Comparison of ENCODE assay signal across 16 cellular contexts in genomic region chr3:126121632-126122031, GRCh38. TPM values are rescaled to one million over a fixed set of nuclear protein-coding genes. Genes with fewer than 3 reads are reported as not detected.
"Had no signal": no experiment of that assay in that cellular context is flagged by ENCODE, and none has a peak within 500 bp of the region (broad histone marks: within the 10 kb centered on the region; RNA-seq: fewer than 3 reads in every experiment).

No MANE protein-coding gene starts in this region.

- H3K27me3 ChIP-seq: gastrocnemius medialis, heart right ventricle, pancreas, upper lobe of left lung had no signal

- H3K4me3 ChIP-seq: gastrocnemius medialis, heart right ventricle, pancreas, skin epidermis, upper lobe of left lung had no signal

- H3K4me3 Mint-ChIP-seq: activated B cell treated with CpG ODN at 0.5 μM for 24 hours; activated CD4-positive, alpha-beta T cell treated with anti-CD3 and anti-CD28 coated beads, Interleukin-2, amount 10 ng/mL, durations not matched to agents 7 days and 5 days; activated naive CD4-positive, alpha-beta T cell treated with anti-CD3 and anti-CD28 coated beads for 36 hours; stimulated activated effector memory CD8-positive, alpha-beta T cell treated with anti-CD3 and anti-CD28 coated beads, Interleukin-12 subunit alpha, Interleukin-12 subunit beta, amount 100 ng/mL, for 72 hours; T-helper 17 cell had no signal

- H3K36me3 ChIP-seq: gastrocnemius medialis, pancreas, upper lobe of left lung had no signal

- DNase-seq: activated CD4-positive, alpha-beta T cell treated with anti-CD3 and anti-CD28 coated beads, Interleukin-2, amount 10 ng/mL, durations not matched to agents 7 days and 5 days; activated naive CD4-positive, alpha-beta T cell treated with anti-CD3 and anti-CD28 coated beads for 36 hours; effector CD4-positive, alpha-beta T cell; heart right ventricle; left ventricle myocardium superior; mesenchymal stem cell; substantia nigra had no signal

- H3K4me1 Mint-ChIP-seq: activated B cell treated with CpG ODN at 0.5 μM for 24 hours; activated CD4-positive, alpha-beta T cell treated with anti-CD3 and anti-CD28 coated beads, Interleukin-2, amount 10 ng/mL, durations not matched to agents 7 days and 5 days; stimulated activated effector memory CD8-positive, alpha-beta T cell treated with anti-CD3 and anti-CD28 coated beads, Interleukin-12 subunit alpha, Interleukin-12 subunit beta, amount 100 ng/mL, for 72 hours; T-helper 17 cell had no signal

- H3K9me3 ChIP-seq: gastrocnemius medialis, heart right ventricle, pancreas, upper lobe of left lung had no signal

- H3K27me3 Mint-ChIP-seq: activated CD4-positive, alpha-beta T cell treated with anti-CD3 and anti-CD28 coated beads, Interleukin-2, amount 10 ng/mL, durations not matched to agents 7 days and 5 days had no signal

- H3K36me3 Mint-ChIP-seq: stimulated activated effector memory CD8-positive, alpha-beta T cell treated with anti-CD3 and anti-CD28 coated beads, Interleukin-12 subunit alpha, Interleukin-12 subunit beta, amount 100 ng/mL, for 72 hours had no signal

- H3K9me3 Mint-ChIP-seq: activated B cell treated with CpG ODN at 0.5 μM for 24 hours; activated CD4-positive, alpha-beta T cell treated with anti-CD3 and anti-CD28 coated beads, Interleukin-2, amount 10 ng/mL, durations not matched to agents 7 days and 5 days; activated naive CD4-positive, alpha-beta T cell treated with anti-CD3 and anti-CD28 coated beads for 36 hours; stimulated activated effector memory CD8-positive, alpha-beta T cell treated with anti-CD3 and anti-CD28 coated beads, Interleukin-12 subunit alpha, Interleukin-12 subunit beta, amount 100 ng/mL, for 72 hours had no signal

- H3K27ac Mint-ChIP-seq: activated B cell treated with CpG ODN at 0.5 μM for 24 hours; activated CD4-positive, alpha-beta T cell treated with anti-CD3 and anti-CD28 coated beads, Interleukin-2, amount 10 ng/mL, durations not matched to agents 7 days and 5 days; activated naive CD4-positive, alpha-beta T cell treated with anti-CD3 and anti-CD28 coated beads for 36 hours; stimulated activated effector memory CD8-positive, alpha-beta T cell treated with anti-CD3 and anti-CD28 coated beads, Interleukin-12 subunit alpha, Interleukin-12 subunit beta, amount 100 ng/mL, for 72 hours; T-helper 17 cell had no signal

- ATAC-seq: gastrocnemius medialis; heart right ventricle; left ventricle myocardium superior; pancreas; stimulated activated effector memory CD8-positive, alpha-beta T cell treated with anti-CD3 and anti-CD28 coated beads, Interleukin-12 subunit alpha, Interleukin-12 subunit beta, amount 100 ng/mL, for 72 hours; T-helper 17 cell had no signal

- H3K4me1 ChIP-seq: heart right ventricle, pancreas, upper lobe of left lung had no signal

- H3K27ac ChIP-seq: heart right ventricle, pancreas, skin epidermis, upper lobe of left lung had no signal

RNA-seq across cellular contexts. Expression of gene ALDH1L1, which starts 58.8 kb away (rescaled TPM):
- total RNA-seq: activated B cell treated with CpG ODN at 0.5 μM for 24 hours; activated CD4-positive, alpha-beta T cell treated with anti-CD3 and anti-CD28 coated beads, Interleukin-2, amount 10 ng/mL, durations not matched to agents 7 days and 5 days; activated naive CD4-positive, alpha-beta T cell treated with anti-CD3 and anti-CD28 coated beads for 36 hours; astrocyte; T-helper 17 cell had no signal
- polyA plus RNA-seq: neural cell had no signal
